ENCODE assay signal across 5 cellular contexts in the genomic region with DNA sequence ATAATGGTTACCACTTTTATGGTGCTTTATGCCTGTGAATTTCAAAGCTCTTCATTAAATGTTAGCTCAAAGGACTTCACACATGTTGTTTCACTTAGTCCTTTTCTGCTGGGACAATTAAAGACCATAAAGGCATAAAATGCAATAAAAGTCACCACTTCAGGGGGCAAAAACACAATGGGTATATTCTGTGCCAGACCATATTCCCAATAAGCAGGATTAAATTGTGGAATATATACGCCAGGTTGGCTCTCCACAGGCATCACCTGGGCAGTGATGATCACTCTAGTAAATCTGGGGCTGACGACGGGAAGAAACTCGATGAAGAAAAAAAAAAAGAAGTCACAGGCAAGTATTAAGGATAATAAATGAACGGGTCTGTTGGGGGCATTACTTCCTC.
"Had no signal": no experiment of that assay in that cellular context is flagged by ENCODE, and none has a peak within 500 bp of the region (broad histone marks: within the 10 kb centered on the region; RNA-seq: fewer than 3 reads in every experiment).

No MANE protein-coding gene starts in this region.

- H3K4me3 ChIP-seq: GM23338, K562 had no signal

- ATAC-seq: GM23338, K562 had no signal

- DNase-seq: H9, HCEC 1CT, IMR-90 had no signal
